Comparison of ENCODE assay signal across 13 cellular contexts in the genomic region with DNA sequence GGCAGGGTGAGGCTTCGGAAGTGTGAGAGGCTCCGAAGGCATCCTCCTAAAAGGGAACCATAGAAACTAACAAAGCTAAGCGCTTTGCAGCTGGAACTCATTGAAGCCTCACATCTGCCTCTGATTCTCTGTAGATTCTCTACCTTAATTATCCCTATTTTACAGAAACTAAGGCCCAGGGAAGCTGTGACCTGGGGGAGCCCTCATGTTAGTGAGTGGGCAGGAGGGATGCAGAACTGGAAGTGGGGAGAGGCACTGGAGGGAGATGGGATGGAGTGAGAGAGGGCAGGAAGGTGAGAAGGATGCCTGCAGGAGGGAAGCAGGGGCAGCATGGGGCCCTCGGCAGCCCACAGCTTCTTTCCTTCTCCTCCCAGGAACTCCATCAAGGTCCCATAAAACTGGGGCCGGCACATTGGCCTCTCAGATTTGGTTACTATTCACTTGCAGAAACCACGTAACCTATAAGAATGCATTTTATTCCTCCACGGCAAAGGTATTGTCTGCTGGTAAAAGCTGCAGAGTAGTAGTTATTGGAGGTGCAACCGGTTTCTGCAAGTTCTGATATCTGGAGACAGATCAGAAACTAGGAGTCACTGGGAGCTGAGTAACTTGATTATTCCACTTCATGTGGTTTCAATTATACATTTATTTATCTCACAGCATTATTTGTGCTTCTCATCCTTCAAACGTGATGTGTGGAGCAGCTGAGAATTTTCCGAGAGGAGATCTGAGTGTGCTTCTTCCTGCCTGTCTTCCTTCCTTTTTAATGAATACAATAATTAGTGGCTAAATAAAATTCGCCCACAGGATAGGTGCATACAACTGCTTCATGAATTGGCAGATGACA. TPM values are rescaled to one million over a fixed set of nuclear protein-coding genes. Genes with fewer than 3 reads are reported as not detected.
DNase-seq lines count a peak whose midpoint lies in the region; FAIRE-seq and TF ChIP-seq lines count a peak whose summit lies in the region.
"Had no signal": no experiment of that assay in that cellular context is flagged by ENCODE, and none has a peak within 500 bp of the region (broad histone marks: within the 10 kb centered on the region; RNA-seq: fewer than 3 reads in every experiment).

No MANE protein-coding gene starts in this region.

- H3K27ac Mint-ChIP-seq in type B pancreatic cell: peak overlapping the region; percentile 59
- H3K27ac Mint-ChIP-seq: activated CD4-positive, alpha-beta memory T cell treated with anti-CD3 and anti-CD28 coated beads, Interleukin-2, amount 10 ng/mL, durations not matched to agents 7 days and 5 days; natural killer cell treated with Interleukin-12 subunit alpha and Interleukin-12 subunit beta and Interleukin-15 and Interleukin-18, amount 100 ng/mL, for 72 hours had no signal

- DNase-seq in GM23248 (peak; percentile 53), SK-N-MC (ENCODE audit: low read depth, low spot score) (peak; percentile 14), foreskin fibroblast (peak; percentile 34 to 64), type B pancreatic cell (ENCODE audit: extremely low spot score, unreplicated experiment) (no peak), NCI-H1436 treated with DMSO at 0.1 percent for 48 hours (lab: John Stamatoyannopoulos, UW) (no peak), tibial nerve (ENCODE audit: low spot score in 2 of 2) (no peak), urothelium cell line (ENCODE audit: low spot score) (no peak)

- H3K36me3 ChIP-seq in GM23248 (ENCODE audit: low read depth) (no peaks in the 10 kb centered on the region), SK-N-MC (ENCODE audit: insufficient read depth, low read length) (no peaks in the 10 kb centered on the region), tibial nerve (no peaks in the 10 kb centered on the region)
- H3K36me3 ChIP-seq: adrenal gland, breast epithelium, colonic mucosa, HAP-1 had no signal

- peak overlapping the region; percentile 44; the same call in 1 of the 2 replicates for H3K4me3 ChIP-seq in GM23248
- H3K4me3 ChIP-seq in SK-N-MC: peak overlapping the region; percentile 11; the same call in 1 of the 2 replicates
- peak overlapping the region in 1 of 2 donors; percentile 13 for H3K4me3 ChIP-seq in foreskin fibroblast (ENCODE audit: low read depth in 1 of 2, low read length in 2 of 2)
- no peak overlapping the region for H3K4me3 ChIP-seq in tibial nerve
- H3K4me3 ChIP-seq: adrenal gland, colonic mucosa, HAP-1 had no signal

- H3K4me1 ChIP-seq in GM23248 (ENCODE audit: insufficient read depth) (no peaks in the 10 kb centered on the region), tibial nerve (peaks cover 0 to 34% (median 4%) of the 10 kb centered on the region in 4 donors)
- H3K4me1 ChIP-seq: breast epithelium, colonic mucosa, HAP-1 had no signal

- no peaks in the 10 kb centered on the region; the same call in 1 of the 2 replicates for H3K27me3 ChIP-seq in GM23248 (replicated peaks; ENCODE audit: insufficient read depth)
- H3K27me3 ChIP-seq in tibial nerve: peaks cover 0 to 5% of the 10 kb centered on the region in 2 donors
- H3K27me3 ChIP-seq: adrenal gland, breast epithelium, colonic mucosa had no signal

- no peak for TF ChIP-seq CTCF in foreskin fibroblast (IDR thresholded peaks at IDR 0.05; ENCODE audit: low read depth, low read length)
- TF ChIP-seq CTCF in type B pancreatic cell (conservative IDR thresholded peaks at IDR 0.05): no peak
- TF ChIP-seq CTCF in tibial nerve (IDR thresholded peaks at IDR 0.05): no peak

- no peak for TF ChIP-seq EP300 in tibial nerve (IDR thresholded peaks at IDR 0.05)

- H3K36me3 Mint-ChIP-seq in type B pancreatic cell: no peaks in the 10 kb centered on the region
- H3K36me3 Mint-ChIP-seq: natural killer cell treated with Interleukin-12 subunit alpha and Interleukin-12 subunit beta and Interleukin-15 and Interleukin-18, amount 100 ng/mL, for 72 hours had no signal

- peaks cover 49% of the 10 kb centered on the region for H3K27me3 Mint-ChIP-seq in type B pancreatic cell

- peak overlapping the region; percentile 49 for H3K4me3 Mint-ChIP-seq in type B pancreatic cell
- H3K4me3 Mint-ChIP-seq: natural killer cell treated with Interleukin-12 subunit alpha and Interleukin-12 subunit beta and Interleukin-15 and Interleukin-18, amount 100 ng/mL, for 72 hours had no signal

- H3K9me3 ChIP-seq in GM23248 (ENCODE audit: low read depth) (no peaks in the 10 kb centered on the region), SK-N-MC (ENCODE audit: low read depth, low read length) (no peaks in the 10 kb centered on the region), tibial nerve (no peaks in the 10 kb centered on the region)
- H3K9me3 ChIP-seq: adrenal gland, breast epithelium, colonic mucosa, HAP-1 had no signal

- no peak for FAIRE-seq in urothelium cell line (lab: Jason Lieb, UNC)

- H3K9me3 Mint-ChIP-seq in type B pancreatic cell: no peaks in the 10 kb centered on the region
- H3K9me3 Mint-ChIP-seq: activated CD4-positive, alpha-beta memory T cell treated with anti-CD3 and anti-CD28 coated beads, Interleukin-2, amount 10 ng/mL, durations not matched to agents 7 days and 5 days; natural killer cell treated with Interleukin-12 subunit alpha and Interleukin-12 subunit beta and Interleukin-15 and Interleukin-18, amount 100 ng/mL, for 72 hours had no signal

- TF ChIP-seq POLR2A in tibial nerve (IDR thresholded peaks at IDR 0.05): no peak

- no peak overlapping the region for H3K27ac ChIP-seq in GM23248
- H3K27ac ChIP-seq in SK-N-MC: peak overlapping the region; percentile 27
- H3K27ac ChIP-seq in tibial nerve: no peak overlapping the region
- H3K27ac ChIP-seq: breast epithelium, colonic mucosa had no signal

- no peaks in the 10 kb centered on the region for H4K20me1 ChIP-seq in GM23248 (ENCODE audit: insufficient read depth)

- H2AFZ ChIP-seq in GM23248: no peak overlapping the region

- in situ Hi-C loops in GM23248 (cut with MboI): no loop called here

- H3K9ac ChIP-seq in GM23248 (no peak overlapping the region), SK-N-MC (ENCODE audit: insufficient read length) (no peak overlapping the region)

- H3K4me1 Mint-ChIP-seq in type B pancreatic cell (ENCODE audit: unreplicated experiment): peaks cover 24% of the 10 kb centered on the region

- H3K79me2 ChIP-seq in GM23248 (ENCODE audit: insufficient read depth): no peaks in the 10 kb centered on the region

- no peak overlapping the region for H3K4me2 ChIP-seq in GM23248 (ENCODE audit: unreplicated experiment)

- H3F3A ChIP-seq in GM23248 (ENCODE audit: insufficient read depth): peaks cover 16% of the 10 kb centered on the region; the same call in 1 of the 2 replicates

- whole genome bisulfite sequencing in GM23248 (ENCODE audit: low coverage in 1 of 2, low lambda C conversion rate in 2 of 2, missing lambda C conversion rate in 2 of 2), 2 experiments: 59 to 61% methylated on average over 11 of the region's 11 CpGs
- WGBS in tibial nerve, 2 donors: 76% methylated on average over 11 of the region's 11 CpGs

- no peaks in the 10 kb centered on the region for H3K9me2 ChIP-seq in GM23248 (ENCODE audit: insufficient read depth)

RNA-seq across cellular contexts. Expression of gene CHCHD6, which starts 24.0 kb away (rescaled TPM):
- total RNA-seq in GM23248 (2014; rRNA removed; shearing (Covaris generic)): 8.9 and 15.8 TPM in 2 replicates
- polyA plus RNA-seq in GM23248 (2016; fragmentation: Nextera tagmentation; extraction: Ambion mirVana): 19.9 and 21.4 TPM in 2 replicates
- total RNA-seq in type B pancreatic cell (ENCODE audit: low replicate concordance) (9.9 and 17.5 TPM in 2 replicates), tibial nerve (10 to 100 TPM; 30.3 to 46.5 (median 33.6) TPM)

RNA-seq across cellular contexts. Expression of gene TXNRD3, which starts 25.1 kb away (rescaled TPM):
- 15.9 and 16.2 TPM in 2 replicates for total RNA-seq in GM23248 (2014; rRNA removed; shearing (Covaris generic))
- polyA plus RNA-seq in GM23248 (2016; fragmentation: Nextera tagmentation; extraction: Ambion mirVana): 14.7 and 15.7 TPM in 2 replicates
- total RNA-seq in type B pancreatic cell (ENCODE audit: low replicate concordance): 14.4 and 14.6 TPM in 2 replicates
- total RNA-seq in tibial nerve: 10 to 100 TPM; 18.6 to 33.3 (median 23.3) TPM

Comparison
In these comparisons a context has a peak if more than half of its experiments do, and no peak if none do; other contexts are left out.
1. DNase-seq: peak in GM23248 (single experiment), SK-N-MC (single experiment) and foreskin fibroblast (2 of 2); none in type B pancreatic cell (single experiment), NCI-H1436 treated with DMSO at 0.1 percent for 48 hours (single experiment), tibial nerve (0 of 2) and urothelium cell line (single experiment).
2. H3K4me3 ChIP-seq: peak in GM23248 (single experiment) and SK-N-MC (single experiment); none in tibial nerve (0 of 4).